Comparison of ENCODE assay signal across 14 cellular contexts in the genomic region with DNA sequence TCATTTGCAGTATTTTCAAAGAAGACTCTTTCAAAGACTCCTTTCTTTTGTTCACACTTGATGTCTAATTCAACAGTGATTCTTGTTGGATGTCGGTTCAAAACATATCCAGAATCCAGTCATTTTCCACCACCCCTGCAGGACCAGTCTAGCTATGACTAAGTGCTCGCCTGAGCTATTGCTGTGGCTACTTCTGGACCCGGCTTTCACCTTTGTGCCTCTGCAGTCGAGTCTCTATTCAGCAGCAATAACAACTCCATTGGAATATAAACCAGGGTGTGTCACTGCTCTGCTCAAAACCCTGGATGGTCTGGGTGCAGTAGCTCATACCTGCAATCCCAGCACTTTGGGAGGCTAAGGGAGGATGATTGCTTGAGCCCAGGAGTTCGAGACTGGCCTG. TPM values are rescaled to one million over a fixed set of nuclear protein-coding genes. Genes with fewer than 3 reads are reported as not detected.
DNase-seq lines count a peak whose midpoint lies in the region; ATAC-seq and TF ChIP-seq lines count a peak whose summit lies in the region.
"Had no signal": no experiment of that assay in that cellular context is flagged by ENCODE, and none has a peak within 500 bp of the region (broad histone marks: within the 10 kb centered on the region; RNA-seq: fewer than 3 reads in every experiment).

No MANE protein-coding gene starts in this region.

- TF ChIP-seq EP300 in SK-N-SH (IDR thresholded peaks at IDR 0.05; ENCODE audit: borderline replicate concordance in 1 of 2, low read depth in 1 of 2, low read length in 1 of 2), result no peak

- BruUV-seq in PC-3 (replicated peaks; lab: Mats Ljungman, UMichigan), result no TSS peak

- no peaks in the 10 kb centered on the region for H4K20me1 ChIP-seq in PC-3 (ENCODE audit: low read length)
- H4K20me1 ChIP-seq in SK-N-SH (ENCODE audit: insufficient read depth), result no peaks in the 10 kb centered on the region
- H4K20me1 ChIP-seq: BLaER1 treated with 17β-estradiol and CSF1 and Interleukin-3, amounts not matched to agents 10 nM and 100 nM had no signal

- WGBS in SK-N-SH (ENCODE audit: low lambda C conversion rate), result 79% methylated on average over 5 of the region's 5 CpGs

- TF ChIP-seq RAD21 in SK-N-SH (IDR thresholded peaks at IDR 0.05; ENCODE audit: low read length), result no peak

- ATAC-seq in PC-3 (no peak), mucosa of descending colon (peak; percentile 91), HG03159 (IDR thresholded peaks at IDR 0.05; ENCODE audit: unreplicated experiment) (no peak)
- ATAC-seq: CD8-positive, alpha-beta T cell had no signal

- H3K27me3 ChIP-seq in HAP-1 (ENCODE audit: low read depth), result peaks cover 11% of the 10 kb centered on the region
- no peaks in the 10 kb centered on the region for H3K27me3 ChIP-seq in PC-3 (ENCODE audit: low read length)
- no peaks in the 10 kb centered on the region for H3K27me3 ChIP-seq in colonic mucosa
- no peaks in the 10 kb centered on the region for H3K27me3 ChIP-seq in SK-N-SH (ENCODE audit: insufficient read depth)
- H3K27me3 ChIP-seq: BLaER1 treated with 17β-estradiol and CSF1 and Interleukin-3, amounts not matched to agents 10 nM and 100 nM had no signal

- H3K4me3 ChIP-seq in HAP-1 (no peak overlapping the region), PC-3 (ENCODE audit: low read length) (no peak overlapping the region), colonic mucosa (no peak overlapping the region), mucosa of descending colon (no peak overlapping the region), SK-N-SH (ENCODE audit: low read depth in 2 of 2, low read length in 1 of 2) (no peak overlapping the region)
- H3K4me3 ChIP-seq: BLaER1 treated with 17β-estradiol and CSF1 and Interleukin-3, amounts not matched to agents 10 nM and 100 nM had no signal

- H3K79me2 ChIP-seq in PC-3 (ENCODE audit: low read length), result no peaks in the 10 kb centered on the region
- no peaks in the 10 kb centered on the region for H3K79me2 ChIP-seq in SK-N-SH (ENCODE audit: insufficient read depth)

- TF ChIP-seq CTCF in PC-3 (conservative IDR thresholded peaks at IDR 0.05; ENCODE audit: low read depth, low read length) (no peak), colonic mucosa (IDR thresholded peaks at IDR 0.05) (no peak), mucosa of descending colon (IDR thresholded peaks at IDR 0.05) (no peak), SK-N-SH (IDR thresholded peaks at IDR 0.05) (no peak)

- no peak overlapping the region for H3K4me2 ChIP-seq in PC-3 (ENCODE audit: low read length)
- no peak overlapping the region for H3K4me2 ChIP-seq in SK-N-SH
- H3K4me2 ChIP-seq: BLaER1 treated with 17β-estradiol and CSF1 and Interleukin-3, amounts not matched to agents 10 nM and 100 nM had no signal

- H3K27ac ChIP-seq in PC-3 (ENCODE audit: low read length) (no peak overlapping the region), colonic mucosa (no peak overlapping the region), SK-N-SH (ENCODE audit: low read depth in 2 of 2, low read length in 1 of 2) (no peak overlapping the region)
- H3K27ac ChIP-seq: BLaER1 treated with 17β-estradiol and CSF1 and Interleukin-3, amounts not matched to agents 10 nM and 100 nM had no signal

- in situ Hi-C loops in HAP-1 (cut with MboI; ENCODE audit: low sequenced_read_pairs), result loop anchor here (10.0 kb wide), 1 partner anchor 135 kb away; no protein-coding TSS in a partner anchor

- H3F3A ChIP-seq in PC-3 (ENCODE audit: low read length, unreplicated experiment), result no peaks in the 10 kb centered on the region
- no peaks in the 10 kb centered on the region for H3F3A ChIP-seq in SK-N-SH (replicated peaks; ENCODE audit: insufficient read depth)

- CTCF ChIA-PET in PC-3 (lab: Charles Lee), result no interaction called here
- CTCF ChIA-PET in SK-N-SH (lab: Yijun Ruan, JAX), result interaction anchor here (4.4 kb wide), 1 partner anchor 140 kb away, joined by 27 read pairs; no protein-coding TSS in a partner anchor

- no peaks in the 10 kb centered on the region for H3K9me2 ChIP-seq in PC-3 (replicated peaks; ENCODE audit: low read length)
- no peaks in the 10 kb centered on the region for H3K9me2 ChIP-seq in SK-N-SH

- H3K4me1 ChIP-seq in HAP-1, result no peaks in the 10 kb centered on the region
- H3K4me1 ChIP-seq in PC-3 (ENCODE audit: insufficient read depth, low read length), result peaks cover 23% of the 10 kb centered on the region
- no peaks in the 10 kb centered on the region for H3K4me1 ChIP-seq in colonic mucosa
- no peaks in the 10 kb centered on the region for H3K4me1 ChIP-seq in mucosa of descending colon (ENCODE audit: low read depth)
- no peaks in the 10 kb centered on the region for H3K4me1 ChIP-seq in SK-N-SH (ENCODE audit: control insufficient read depth in 1 of 2, insufficient read depth in 2 of 2, low read depth in 1 of 2, low read length in 1 of 2)
- H3K4me1 ChIP-seq: BLaER1 treated with 17β-estradiol and CSF1 and Interleukin-3, amounts not matched to agents 10 nM and 100 nM had no signal

- H3K9ac ChIP-seq in PC-3 (ENCODE audit: low read length) (no peak overlapping the region), colonic mucosa (ENCODE audit: low read depth in 2 of 2, low read length in 2 of 2) (no peak overlapping the region), SK-N-SH (no peak overlapping the region)
- H3K9ac ChIP-seq: BLaER1 treated with 17β-estradiol and CSF1 and Interleukin-3, amounts not matched to agents 10 nM and 100 nM had no signal

- intact Hi-C loops in PC-3 (cut with micrococcal nuclease) (no loop called here), colonic mucosa (cut with DNase I) (no loop called here), mucosa of descending colon (cut with DNase I, micrococcal nuclease) (no loop called here)

- H2AFZ ChIP-seq in PC-3 (ENCODE audit: low read length) (no peak overlapping the region), SK-N-SH (ENCODE audit: low read depth) (no peak overlapping the region)

- no peaks in the 10 kb centered on the region; the same call in 1 of the 2 replicates for H3K9me3 ChIP-seq in HAP-1
- H3K9me3 ChIP-seq in PC-3 (ENCODE audit: low read length), result no peaks in the 10 kb centered on the region
- H3K9me3 ChIP-seq in colonic mucosa, result no peaks in the 10 kb centered on the region
- H3K9me3 ChIP-seq in mucosa of descending colon, result no peaks in the 10 kb centered on the region
- no peaks in the 10 kb centered on the region for H3K9me3 ChIP-seq in SK-N-SH

- POLR2A ChIA-PET in PC-3 (lab: Charles Lee; ENCODE audit: unreplicated experiment), result no interaction called here
- POLR2A ChIA-PET in SK-N-SH (lab: Yijun Ruan, JAX), result no interaction called here

- DNase-seq in HAP-1 (ENCODE audit: low spot score in 2 of 2) (peak; percentile 4 to 13), PC-3 (peak; percentile 21), colonic mucosa (peak; percentile 38), mucosa of descending colon (no peak), SK-N-SH (no peak), SKM-1 treated with dmso at 0.1 percent for 144 hours (lab: John Stamatoyannopoulos, UW; ENCODE audit: unreplicated experiment) (no peak), mesenteric fat pad (ENCODE audit: low spot score) (no peak)
- DNase-seq: Calu3; CD8-positive, alpha-beta T cell; DMS79 treated with DMSO at 0.1 percent for 48 hours; GF-D8; HCEC 1CT had no signal

- no peaks in the 10 kb centered on the region for H3K36me3 ChIP-seq in HAP-1 (replicated peaks)
- H3K36me3 ChIP-seq in PC-3 (ENCODE audit: low read depth, low read length), result no peaks in the 10 kb centered on the region
- H3K36me3 ChIP-seq in colonic mucosa, result no peaks in the 10 kb centered on the region
- H3K36me3 ChIP-seq in mucosa of descending colon (ENCODE audit: low read depth), result no peaks in the 10 kb centered on the region
- H3K36me3 ChIP-seq in SK-N-SH (replicated peaks in 1 of 2; ENCODE audit: control insufficient read depth in 1 of 2, insufficient read depth in 2 of 2, low read length in 1 of 2), result no peaks in the 10 kb centered on the region
- H3K36me3 ChIP-seq: BLaER1 treated with 17β-estradiol and CSF1 and Interleukin-3, amounts not matched to agents 10 nM and 100 nM had no signal

TF ChIP-seq in SK-N-SH, 30 proteins besides CTCF, POLR2A, EP300 and RAD21 (continues in another document):
- TF ChIP-seq ELF1 (IDR thresholded peaks at IDR 0.05), result no peak
- TF ChIP-seq POLR2AphosphoS5 (IDR thresholded peaks at IDR 0.05; ENCODE audit: low read depth, low read length), result no peak
- TF ChIP-seq RXRA (IDR thresholded peaks at IDR 0.05; ENCODE audit: borderline replicate concordance, low read depth), result no peak
- no peak for TF ChIP-seq FOXJ3 (CRISPR knock-in tag; IDR thresholded peaks at IDR 0.05)
- TF ChIP-seq, protein P1, sequence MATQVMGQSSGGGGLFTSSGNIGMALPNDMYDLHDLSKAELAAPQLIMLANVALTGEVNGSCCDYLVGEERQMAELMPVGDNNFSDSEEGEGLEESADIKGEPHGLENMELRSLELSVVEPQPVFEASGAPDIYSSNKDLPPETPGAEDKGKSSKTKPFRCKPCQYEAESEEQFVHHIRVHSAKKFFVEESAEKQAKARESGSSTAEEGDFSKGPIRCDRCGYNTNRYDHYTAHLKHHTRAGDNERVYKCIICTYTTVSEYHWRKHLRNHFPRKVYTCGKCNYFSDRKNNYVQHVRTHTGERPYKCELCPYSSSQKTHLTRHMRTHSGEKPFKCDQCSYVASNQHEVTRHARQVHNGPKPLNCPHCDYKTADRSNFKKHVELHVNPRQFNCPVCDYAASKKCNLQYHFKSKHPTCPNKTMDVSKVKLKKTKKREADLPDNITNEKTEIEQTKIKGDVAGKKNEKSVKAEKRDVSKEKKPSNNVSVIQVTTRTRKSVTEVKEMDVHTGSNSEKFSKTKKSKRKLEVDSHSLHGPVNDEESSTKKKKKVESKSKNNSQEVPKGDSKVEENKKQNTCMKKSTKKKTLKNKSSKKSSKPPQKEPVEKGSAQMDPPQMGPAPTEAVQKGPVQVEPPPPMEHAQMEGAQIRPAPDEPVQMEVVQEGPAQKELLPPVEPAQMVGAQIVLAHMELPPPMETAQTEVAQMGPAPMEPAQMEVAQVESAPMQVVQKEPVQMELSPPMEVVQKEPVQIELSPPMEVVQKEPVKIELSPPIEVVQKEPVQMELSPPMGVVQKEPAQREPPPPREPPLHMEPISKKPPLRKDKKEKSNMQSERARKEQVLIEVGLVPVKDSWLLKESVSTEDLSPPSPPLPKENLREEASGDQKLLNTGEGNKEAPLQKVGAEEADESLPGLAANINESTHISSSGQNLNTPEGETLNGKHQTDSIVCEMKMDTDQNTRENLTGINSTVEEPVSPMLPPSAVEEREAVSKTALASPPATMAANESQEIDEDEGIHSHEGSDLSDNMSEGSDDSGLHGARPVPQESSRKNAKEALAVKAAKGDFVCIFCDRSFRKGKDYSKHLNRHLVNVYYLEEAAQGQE (IDR thresholded peaks at IDR 0.05; ENCODE audit: low read depth, low read length), result no peak
- no peak for TF ChIP-seq SIN3A (IDR thresholded peaks at IDR 0.05; ENCODE audit: borderline replicate concordance, low read depth, low read length)
- no peak for TF ChIP-seq JUND (IDR thresholded peaks at IDR 0.05)
- no peak for TF ChIP-seq SMC3 (IDR thresholded peaks at IDR 0.05; ENCODE audit: low read depth, low read length)

RNA-seq across cellular contexts. Expression of a gene that starts 55.0 kb away (rescaled TPM):
- total RNA-seq in PC-3 (2014; rRNA removed) (0.46 and 1.8 TPM in 2 replicates), colonic mucosa (1 to 10 TPM; 4.4 to 7.6 TPM), mucosa of descending colon (10 to 100 TPM in 1 of 3 donors, 1 to 10 TPM in 2; 4.3 to 66.3 (median 7.0) TPM), mesenteric fat pad (65.7 TPM)
- 0.67 and 1.1 TPM in 2 replicates for polyA plus RNA-seq in SK-N-SH (2012; rRNA removed)
- 0.42 and 0.49 TPM in 2 replicates for polyA plus RNA-seq in SK-N-SH (2012; cell fraction: cytosol; rRNA removed)
- polyA plus RNA-seq in SK-N-SH (2012; cell fraction: nucleus; rRNA removed), result 2.0 and 2.2 TPM in 2 replicates
- total RNA-seq: CD8-positive, alpha-beta T cell had no signal

Comparison
In these comparisons a context has a peak if more than half of its experiments do, and no peak if none do; other contexts are left out.
1. DNase-seq: peak in HAP-1 (2 of 2), PC-3 (single experiment) and colonic mucosa (single experiment); none in mucosa of descending colon (0 of 3), SK-N-SH (single experiment), SKM-1 treated with dmso at 0.1 percent for 144 hours (single experiment) and mesenteric fat pad (single experiment).